In the genomic region with DNA sequence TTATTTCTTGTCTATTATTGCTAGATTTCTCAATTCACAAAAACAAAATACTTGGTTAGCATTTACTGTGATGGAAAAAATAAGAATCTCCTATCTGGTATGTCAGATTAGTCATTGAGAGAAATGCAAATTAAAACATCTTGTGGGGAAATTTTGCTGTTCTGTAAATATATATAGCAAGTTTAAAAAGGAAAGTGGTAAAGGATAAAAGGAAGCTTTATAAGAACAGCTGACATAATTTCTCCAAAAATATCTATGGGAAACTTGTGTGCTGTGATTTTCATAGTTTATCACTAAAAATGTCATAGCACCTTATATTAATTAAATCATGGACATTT, we compare ENCODE assay signal across 15 cellular contexts.
DNase-seq lines count a peak whose midpoint lies in the region; ATAC-seq, FAIRE-seq and TF ChIP-seq lines count a peak whose summit lies in the region.
"Had no signal": no experiment of that assay in that cellular context is flagged by ENCODE, and none has a peak within 500 bp of the region (broad histone marks: within the 10 kb centered on the region; RNA-seq: fewer than 3 reads in every experiment).

No MANE protein-coding gene starts in this region.

- H2AFZ ChIP-seq in GM12878 (ENCODE audit: control insufficient read depth, low read depth, low read length) = no peak overlapping the region

- TF ChIP-seq CTCF in GM12878 (IDR thresholded peaks at IDR 0.05 in 2 of 3, conservative IDR thresholded peaks at IDR 0.05 in 1 of 3; ENCODE audit: control insufficient read depth in 2 of 3, extremely low read depth in 1 of 3, insufficient read depth in 1 of 3, low read depth in 3 of 3, low read length in 3 of 3) = no peak
- no peak for TF ChIP-seq CTCF in upper lobe of left lung (IDR thresholded peaks at IDR 0.05)

- no peaks in the 10 kb centered on the region for H3K27me3 ChIP-seq in GM12878 (replicated peaks in 1 of 2; ENCODE audit: control insufficient read depth in 2 of 2, insufficient read depth in 2 of 2, low read length in 1 of 2)
- no peaks in the 10 kb centered on the region for H3K27me3 ChIP-seq in upper lobe of left lung
- H3K27me3 ChIP-seq: adrenal gland had no signal

- CTCF ChIA-PET in GM12878 (lab: Yijun Ruan, JAX) = interaction anchor here (2.0 kb wide), 1 partner anchor 7 kb away, joined by 8 read pairs; no protein-coding TSS in a partner anchor

- no TSS peak for BruUV-seq in GM12878 (replicated peaks; lab: Mats Ljungman, UMichigan)

- ATAC-seq in GM18868 (IDR thresholded peaks at IDR 0.05; ENCODE audit: unreplicated experiment) (peak; percentile 82), GM21515 (IDR thresholded peaks at IDR 0.05; ENCODE audit: unreplicated experiment) (peak; percentile 70), HG03039 (IDR thresholded peaks at IDR 0.05; ENCODE audit: unreplicated experiment) (peak; percentile 63), GM12878 (peak; percentile 76), upper lobe of left lung (ENCODE audit: low FRiP score in 2 of 2) (no peak)
- ATAC-seq: HepG2 had no signal

- SMC1A ChIA-PET in GM12878 (lab: Charles Lee; ENCODE audit: uncharacterized antibody, unreplicated experiment) = no interaction called here

- H3K4me2 ChIP-seq in GM12878 (ENCODE audit: control insufficient read depth, insufficient read depth) = 0 out of 2 replicates have a peak overlapping the region, but pooled peaks have one; percentile 7

- in situ Hi-C loops in GM12878 (cut with MboI) = loop anchor here (25.0 kb wide), 1 partner anchor 827 kb away; no protein-coding TSS in a partner anchor

- FAIRE-seq in GM12878 (lab: Jason Lieb, UNC) = no peak
- FAIRE-seq: HepG2 had no signal

- DNase-seq in GM12878 (ENCODE audit: low read depth, low spot score) = peak; percentile 20
- no peak for DNase-seq in upper lobe of left lung
- no peak for DNase-seq in stimulated activated CD4-positive, alpha-beta T cell treated with anti-CD3 and anti-CD28 coated beads, Interleukin-4, amount 100 ng/mL, for 1 hour
- no peak for DNase-seq in nucleus accumbens (lab: John Stamatoyannopoulos, UW)
- no peak for DNase-seq in mesenteric fat pad (ENCODE audit: low spot score)
- DNase-seq: activated CD4-positive, CD25-positive, alpha-beta regulatory T cell; adrenal gland; EL; SW 1271 had no signal

- H3K4me3 ChIP-seq in GM12878 (no peak overlapping the region), upper lobe of left lung (no peak overlapping the region)
- H3K4me3 ChIP-seq: adrenal gland, lung had no signal

- POLR2A ChIA-PET in GM12878 (lab: Charles Lee) = interaction anchor here (1.0 kb wide), 1 partner anchor 93 kb away, joined by 5 read pairs; no protein-coding TSS in a partner anchor

- H3K9ac ChIP-seq in GM12878 (ENCODE audit: control insufficient read depth, insufficient read depth, low read length) = no peak overlapping the region

- 0 out of 3 replicates have a peak, but pooled peaks cover 1% of the 10 kb centered on the region for H3K9me3 ChIP-seq in GM12878 (replicated peaks; ENCODE audit: control insufficient read depth, insufficient read depth, low read length)
- H3K9me3 ChIP-seq in upper lobe of left lung = no peaks in the 10 kb centered on the region
- H3K9me3 ChIP-seq: adrenal gland had no signal

- H3K27ac ChIP-seq in GM12878 (ENCODE audit: control insufficient read depth, insufficient read depth) (no peak overlapping the region), upper lobe of left lung (no peak overlapping the region)
- H3K27ac ChIP-seq: adrenal gland, C4-2B had no signal

- H3K4me1 ChIP-seq in GM12878 (ENCODE audit: control insufficient read depth, insufficient read depth, low read length) = peaks cover 16% of the 10 kb centered on the region; the same call in 1 of the 2 replicates
- H3K4me1 ChIP-seq in upper lobe of left lung = no peaks in the 10 kb centered on the region
- H3K4me1 ChIP-seq: adrenal gland had no signal

- TF ChIP-seq POLR2A in GM12878 (IDR thresholded peaks at IDR 0.05; ENCODE audit: low read depth, low read length) = no peak
- TF ChIP-seq POLR2A in upper lobe of left lung (IDR thresholded peaks at IDR 0.05) = no peak

- RAD21 ChIA-PET in GM12878 (lab: Charles Lee; ENCODE audit: unreplicated experiment) = no interaction called here

- intact Hi-C loops in GM12878 (cut with micrococcal nuclease; ENCODE audit: unreplicated experiment) = no loop called here

- no peaks in the 10 kb centered on the region for H3K79me2 ChIP-seq in GM12878 (ENCODE audit: control insufficient read depth, insufficient read depth, low read length)

- no peak for TF ChIP-seq EP300 in GM12878 (IDR thresholded peaks at IDR 0.05; ENCODE audit: borderline replicate concordance in 1 of 2, control insufficient read depth in 1 of 2, low read depth in 2 of 2, low read length in 2 of 2)
- TF ChIP-seq EP300 in upper lobe of left lung (IDR thresholded peaks at IDR 0.05) = no peak

- no peaks in the 10 kb centered on the region for H3K36me3 ChIP-seq in GM12878 (ENCODE audit: control insufficient read depth in 2 of 2, insufficient read depth in 2 of 2, low read length in 1 of 2)
- H3K36me3 ChIP-seq in upper lobe of left lung = no peaks in the 10 kb centered on the region
- H3K36me3 ChIP-seq: adrenal gland had no signal

- H4K20me1 ChIP-seq in GM12878 (ENCODE audit: control insufficient read depth, insufficient read depth) = no peaks in the 10 kb centered on the region

- TF ChIP-seq RAD21 in GM12878 (IDR thresholded peaks at IDR 0.05; ENCODE audit: insufficient read depth, low read depth, low read length) = no peak

TF ChIP-seq in GM12878, 131 proteins besides CTCF, POLR2A, EP300 and RAD21 (continues in another document):
- no peak for TF ChIP-seq HDAC2 (IDR thresholded peaks at IDR 0.05)
- TF ChIP-seq, protein P1, sequence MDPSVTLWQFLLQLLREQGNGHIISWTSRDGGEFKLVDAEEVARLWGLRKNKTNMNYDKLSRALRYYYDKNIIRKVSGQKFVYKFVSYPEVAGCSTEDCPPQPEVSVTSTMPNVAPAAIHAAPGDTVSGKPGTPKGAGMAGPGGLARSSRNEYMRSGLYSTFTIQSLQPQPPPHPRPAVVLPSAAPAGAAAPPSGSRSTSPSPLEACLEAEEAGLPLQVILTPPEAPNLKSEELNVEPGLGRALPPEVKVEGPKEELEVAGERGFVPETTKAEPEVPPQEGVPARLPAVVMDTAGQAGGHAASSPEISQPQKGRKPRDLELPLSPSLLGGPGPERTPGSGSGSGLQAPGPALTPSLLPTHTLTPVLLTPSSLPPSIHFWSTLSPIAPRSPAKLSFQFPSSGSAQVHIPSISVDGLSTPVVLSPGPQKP (IDR thresholded peaks at IDR 0.05; ENCODE audit: low read depth, low read length) = no peak
- TF ChIP-seq GATAD2B (conservative IDR thresholded peaks at IDR 0.05; ENCODE audit: low read depth) = no peak
- no peak for TF ChIP-seq SMAD5 (IDR thresholded peaks at IDR 0.05; ENCODE audit: low read depth)
- TF ChIP-seq, protein P2, sequence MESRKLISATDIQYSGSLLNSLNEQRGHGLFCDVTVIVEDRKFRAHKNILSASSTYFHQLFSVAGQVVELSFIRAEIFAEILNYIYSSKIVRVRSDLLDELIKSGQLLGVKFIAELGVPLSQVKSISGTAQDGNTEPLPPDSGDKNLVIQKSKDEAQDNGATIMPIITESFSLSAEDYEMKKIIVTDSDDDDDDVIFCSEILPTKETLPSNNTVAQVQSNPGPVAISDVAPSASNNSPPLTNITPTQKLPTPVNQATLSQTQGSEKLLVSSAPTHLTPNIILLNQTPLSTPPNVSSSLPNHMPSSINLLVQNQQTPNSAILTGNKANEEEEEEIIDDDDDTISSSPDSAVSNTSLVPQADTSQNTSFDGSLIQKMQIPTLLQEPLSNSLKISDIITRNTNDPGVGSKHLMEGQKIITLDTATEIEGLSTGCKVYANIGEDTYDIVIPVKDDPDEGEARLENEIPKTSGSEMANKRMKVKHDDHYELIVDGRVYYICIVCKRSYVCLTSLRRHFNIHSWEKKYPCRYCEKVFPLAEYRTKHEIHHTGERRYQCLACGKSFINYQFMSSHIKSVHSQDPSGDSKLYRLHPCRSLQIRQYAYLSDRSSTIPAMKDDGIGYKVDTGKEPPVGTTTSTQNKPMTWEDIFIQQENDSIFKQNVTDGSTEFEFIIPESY (IDR thresholded peaks at IDR 0.05) = no peak
- no peak for TF ChIP-seq ZBED1 (IDR thresholded peaks at IDR 0.05; ENCODE audit: borderline replicate concordance)
- no peak for TF ChIP-seq TCF7 (IDR thresholded peaks at IDR 0.05; ENCODE audit: borderline replicate concordance)
- no peak for TF ChIP-seq FOS (IDR thresholded peaks at IDR 0.05; ENCODE audit: borderline replicate concordance, extremely low read depth, insufficient read length)
- no peak for TF ChIP-seq NFYA (IDR thresholded peaks at IDR 0.05; ENCODE audit: borderline replicate concordance, low read depth, low read length)
- TF ChIP-seq, protein P3, sequence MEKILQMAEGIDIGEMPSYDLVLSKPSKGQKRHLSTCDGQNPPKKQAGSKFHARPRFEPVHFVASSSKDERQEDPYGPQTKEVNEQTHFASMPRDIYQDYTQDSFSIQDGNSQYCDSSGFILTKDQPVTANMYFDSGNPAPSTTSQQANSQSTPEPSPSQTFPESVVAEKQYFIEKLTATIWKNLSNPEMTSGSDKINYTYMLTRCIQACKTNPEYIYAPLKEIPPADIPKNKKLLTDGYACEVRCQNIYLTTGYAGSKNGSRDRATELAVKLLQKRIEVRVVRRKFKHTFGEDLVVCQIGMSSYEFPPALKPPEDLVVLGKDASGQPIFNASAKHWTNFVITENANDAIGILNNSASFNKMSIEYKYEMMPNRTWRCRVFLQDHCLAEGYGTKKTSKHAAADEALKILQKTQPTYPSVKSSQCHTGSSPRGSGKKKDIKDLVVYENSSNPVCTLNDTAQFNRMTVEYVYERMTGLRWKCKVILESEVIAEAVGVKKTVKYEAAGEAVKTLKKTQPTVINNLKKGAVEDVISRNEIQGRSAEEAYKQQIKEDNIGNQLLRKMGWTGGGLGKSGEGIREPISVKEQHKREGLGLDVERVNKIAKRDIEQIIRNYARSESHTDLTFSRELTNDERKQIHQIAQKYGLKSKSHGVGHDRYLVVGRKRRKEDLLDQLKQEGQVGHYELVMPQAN (conservative IDR thresholded peaks at IDR 0.05) = no peak
- TF ChIP-seq ZNF24 (IDR thresholded peaks at IDR 0.05) = no peak
- no peak for TF ChIP-seq ESRRA (IDR thresholded peaks at IDR 0.05; ENCODE audit: low read length)

Comparison
In these comparisons a context has a peak if more than half of its experiments do, and no peak if none do; other contexts are left out.
1. ATAC-seq: peak in GM18868 (single experiment), GM21515 (single experiment), HG03039 (single experiment) and GM12878 (single experiment); none in upper lobe of left lung (0 of 2).